In genomic region chr21:42157606-42158310, GRCh38 we compare ENCODE assay signal across 21 cellular contexts.
DNase-seq lines count a peak whose midpoint lies in the region; ATAC-seq and TF ChIP-seq lines count a peak whose summit lies in the region.
"Had no signal": no experiment of that assay in that cellular context is flagged by ENCODE, and none has a peak within 500 bp of the region (broad histone marks: within the 10 kb centered on the region; RNA-seq: fewer than 3 reads in every experiment).

No MANE protein-coding gene starts in this region.

- no peak overlapping the region for H3K4me3 ChIP-seq in WERI-Rb-1 (ENCODE audit: low read depth, low read length)
- H3K4me3 ChIP-seq: cardiac muscle cell, GM12878, HAP-1, heart right ventricle had no signal

- in situ Hi-C loops in GM13977 (cut with MboI; ENCODE audit: low pct_unique_long_range_greater_than_20kb, low sequenced_read_pairs, unreplicated experiment), result loop anchor here (10.0 kb wide), 2 partner anchors 97 to 287 kb away; no protein-coding TSS in a partner anchor

- TF ChIP-seq CTCF in GM13977 (IDR thresholded peaks at IDR 0.05; ENCODE audit: extremely low read depth, insufficient read depth, missing control alignments) (no peak), WERI-Rb-1 (IDR thresholded peaks at IDR 0.05; ENCODE audit: low read depth, low read length) (no peak), GM10266 (IDR thresholded peaks at IDR 0.05; ENCODE audit: control insufficient read depth, insufficient read depth, low read depth, missing control alignments) (no peak)

- ATAC-seq in HG03159 (IDR thresholded peaks at IDR 0.05; ENCODE audit: unreplicated experiment), result no peak
- ATAC-seq: activated CD4-positive, alpha-beta T cell treated with anti-CD3 and anti-CD28 coated beads for 36 hours; activated CD8-positive, alpha-beta T cell treated with anti-CD3 and anti-CD28 coated beads for 36 hours; activated T-helper 17 cell treated with anti-CD3 and anti-CD28 coated beads, Interleukin-2, amount 50 U/mL, for 72 hours; GM12878; naive thymus-derived CD4-positive, alpha-beta T cell; Panc1 had no signal

- H3K27ac ChIP-seq in WERI-Rb-1, result peak overlapping the region; percentile 33
- H3K27ac ChIP-seq: cardiac muscle cell, heart right ventricle had no signal

- H3K27me3 ChIP-seq in WERI-Rb-1 (ENCODE audit: insufficient read depth, low read depth, severe bottlenecking), result no peaks in the 10 kb centered on the region
- H3K27me3 ChIP-seq: cardiac muscle cell had no signal

- no peaks in the 10 kb centered on the region for H3K9me3 ChIP-seq in WERI-Rb-1 (ENCODE audit: severe bottlenecking)
- H3K9me3 ChIP-seq: HAP-1, heart right ventricle had no signal

- H3K36me3 ChIP-seq in WERI-Rb-1, result no peaks in the 10 kb centered on the region
- H3K36me3 ChIP-seq: cardiac muscle cell, HAP-1, heart right ventricle had no signal

- DNase-seq in GM13977 (ENCODE audit: low spot score) (peak; percentile 6), WERI-Rb-1 (no peak), iPS-NIHi11 (ENCODE audit: low spot score) (peak; percentile 3), GM10266 (ENCODE audit: extremely low spot score) (no peak), LoVo (ENCODE audit: low spot score) (no peak)
- DNase-seq in stimulated activated CD8-positive, alpha-beta memory T cell treated with anti-CD3 and anti-CD28 coated beads, Interleukin-4, amount 100 ng/mL, for 48 hours, result peak; percentile 6
- DNase-seq: activated CD4-positive, alpha-beta T cell treated with anti-CD3 and anti-CD28 coated beads for 36 hours; activated CD8-positive, alpha-beta T cell treated with anti-CD3 and anti-CD28 coated beads for 36 hours; aorta; CD8-positive, alpha-beta memory T cell; EL; NCI-H526 treated with DMSO at 0.1 percent for 48 hours; stimulated activated naive CD4-positive, alpha-beta T cell had no signal

Comparison
In these comparisons a context has a peak if more than half of its experiments do, and no peak if none do; other contexts are left out.
1. DNase-seq: peak in GM13977 (single experiment), iPS-NIHi11 (single experiment) and stimulated activated CD8-positive, alpha-beta memory T cell treated with anti-CD3 and anti-CD28 coated beads, Interleukin-4, amount 100 ng/mL, for 48 hours (single experiment); none in WERI-Rb-1 (single experiment), GM10266 (single experiment) and LoVo (single experiment).